ENCODE assay signal across 9 cellular contexts in the genomic region with DNA sequence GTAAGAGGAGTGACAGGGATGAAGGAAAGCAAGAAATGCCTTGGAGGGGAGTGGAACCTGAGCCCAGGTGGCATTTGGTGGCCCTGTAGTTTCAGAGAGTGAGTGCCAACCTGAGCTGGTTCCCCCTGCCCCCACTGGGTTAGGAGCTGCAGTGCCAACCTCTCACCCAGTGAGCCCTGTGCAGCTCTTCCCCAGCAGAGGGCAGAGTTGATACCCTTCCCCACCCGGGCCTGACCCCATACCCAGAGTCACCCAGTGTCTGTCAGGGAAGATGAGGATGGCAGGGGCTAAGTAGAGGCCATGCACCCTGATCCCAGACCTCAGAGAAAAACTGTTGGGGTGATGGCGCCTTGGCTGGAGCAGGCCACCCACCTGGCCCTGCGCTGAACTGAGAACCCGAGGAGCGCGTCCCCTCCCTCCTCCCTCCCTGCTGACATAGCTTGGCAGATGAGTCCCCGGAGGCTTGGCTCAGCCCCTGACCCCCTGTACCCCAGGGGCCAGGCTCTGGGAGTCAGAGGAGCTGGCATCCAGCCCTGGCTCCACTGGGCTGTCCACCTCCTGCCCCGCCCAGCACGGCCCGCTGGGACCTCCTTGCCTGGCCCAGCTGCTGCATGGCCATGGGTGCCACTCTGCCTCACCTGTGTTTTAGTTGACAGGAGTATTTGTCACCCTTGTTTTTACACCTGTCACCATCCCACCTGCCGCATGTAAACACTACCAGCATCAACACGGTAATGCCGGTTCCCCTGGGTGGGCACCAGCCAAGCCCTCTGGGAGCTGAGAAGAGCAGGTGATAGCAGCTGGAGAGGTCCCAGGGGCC.
DNase-seq lines count a peak whose midpoint lies in the region; ATAC-seq and TF ChIP-seq lines count a peak whose summit lies in the region.
"Had no signal": no experiment of that assay in that cellular context is flagged by ENCODE, and none has a peak within 500 bp of the region (broad histone marks: within the 10 kb centered on the region; RNA-seq: fewer than 3 reads in every experiment).

No MANE protein-coding gene starts in this region.

- H3K4me3 ChIP-seq in AG09309 (ENCODE audit: control insufficient read depth, low read depth, low read length) (no peak overlapping the region), HCT116 (replicated peaks in 1 of 2; ENCODE audit: low read depth in 1 of 2, low read length in 2 of 2) (no peak overlapping the region)

- H3K9me2 ChIP-seq in HCT116 (ENCODE audit: insufficient read depth) = no peaks in the 10 kb centered on the region

- H3K27me3 ChIP-seq in HCT116 (ENCODE audit: insufficient read depth, low read length) = no peaks in the 10 kb centered on the region
- peaks cover 3% of the 10 kb centered on the region for H3K27me3 ChIP-seq in foreskin keratinocyte

- H4K20me1 ChIP-seq in HCT116 (ENCODE audit: insufficient read depth) = no peaks in the 10 kb centered on the region

- BruUV-seq in HCT116 (replicated peaks; lab: Mats Ljungman, UMichigan) = no TSS peak

- TF ChIP-seq CTCF in AG09309 (IDR thresholded peaks at IDR 0.05; ENCODE audit: control insufficient read depth, insufficient read depth, low read depth, low read length, missing control alignments) (peak; percentile 6), HCT116 (IDR thresholded peaks at IDR 0.05 in 2 of 3, conservative IDR thresholded peaks at IDR 0.05 in 1 of 3; ENCODE audit: borderline replicate concordance in 1 of 3, insufficient read depth in 1 of 3, low read depth in 2 of 3, low read length in 2 of 3) (peak in 2 of 3 experiments; percentile 43 to 57; a peak in 4 of 6 replicates), foreskin keratinocyte (conservative IDR thresholded peaks at IDR 0.05) (peak; percentile 41)

- RAD21 ChIA-PET in HCT116 (lab: Charles Lee; ENCODE audit: low non-redundant PET in 1 of 2, low total read pairs in 2 of 2, uncharacterized antibody in 2 of 2, unreplicated experiment in 2 of 2) = interaction anchor here in 1 of 2 experiments (0.6 kb wide), 1 partner anchor 13 kb away, joined by 3 read pairs; no protein-coding TSS in a partner anchor

- no peaks in the 10 kb centered on the region for H3K79me2 ChIP-seq in HCT116 (ENCODE audit: insufficient read depth, low read length)

- no peaks in the 10 kb centered on the region for H3K4me1 ChIP-seq in HCT116 (ENCODE audit: control insufficient read depth in 1 of 2, insufficient read depth in 2 of 2, low read length in 2 of 2)
- no peaks in the 10 kb centered on the region for H3K4me1 ChIP-seq in foreskin keratinocyte

- no peak overlapping the region for H2AFZ ChIP-seq in HCT116 (ENCODE audit: low read depth, low read length, poor library complexity, severe bottlenecking)

- CTCF ChIA-PET in HCT116 (lab: Charles Lee) = interaction anchor here (0.9 to 2.0 kb wide), 5 partner anchors 9 to 391 kb away, joined by 4 to 8 read pairs (median 6); no protein-coding TSS in a partner anchor

- intact Hi-C loops in HCT116 (cut with micrococcal nuclease) = no loop called here

- no peaks in the 10 kb centered on the region for H3K9me3 ChIP-seq in HCT116 (ENCODE audit: control insufficient read depth in 1 of 2, insufficient read depth in 1 of 2, low read depth in 1 of 2, low read length in 2 of 2)

- TF ChIP-seq POLR2A in HCT116 (IDR thresholded peaks at IDR 0.05; ENCODE audit: borderline replicate concordance, extremely low read depth, insufficient read depth, insufficient read length) = no peak

- ATAC-seq in HCT116 = peak; percentile 89
- ATAC-seq in foreskin keratinocyte = peak; percentile 32
- no peak for ATAC-seq in GM18519 (IDR thresholded peaks at IDR 0.05; ENCODE audit: low FRiP score, unreplicated experiment)

- TF ChIP-seq RAD21 in HCT116 (IDR thresholded peaks at IDR 0.05; ENCODE audit: low read depth) = peak; percentile 24; the same call in 1 of the 2 replicates

- H3K27ac ChIP-seq in HCT116 (ENCODE audit: low read depth, low read length) = no peak overlapping the region
- H3K27ac ChIP-seq in foreskin keratinocyte = no peak overlapping the region

- no peak overlapping the region for H3K4me2 ChIP-seq in HCT116 (ENCODE audit: low read length)

- DNase-seq in AG09309 (ENCODE audit: low read depth) (no peak), HCT116 (ENCODE audit: low read depth, low spot score) (no peak), NCI-H748 (lab: John Stamatoyannopoulos, UW; ENCODE audit: unreplicated experiment) (peak; percentile 93), foreskin keratinocyte (no peak), DMS79 (lab: John Stamatoyannopoulos, UW) (no peak), mucosa of gallbladder (ENCODE audit: low spot score) (no peak), putamen (ENCODE audit: low spot score) (no peak)
- DNase-seq: activated naive CD4-positive, alpha-beta T cell treated with anti-CD3 and anti-CD28 coated beads, Interleukin-2, amount 10 ng/mL, durations not matched to agents 7 days and 5 days had no signal

- H3K36me3 ChIP-seq in HCT116 (ENCODE audit: control insufficient read depth in 1 of 2, insufficient read depth in 2 of 2, low read length in 2 of 2) = no peaks in the 10 kb centered on the region

- POLR2A ChIA-PET in HCT116 (lab: Charles Lee) = no interaction called here

- no peak overlapping the region for H3K9ac ChIP-seq in HCT116 (ENCODE audit: low read length)

TF ChIP-seq in HCT116, 20 proteins besides CTCF, POLR2A, EP300 and RAD21:
- TF ChIP-seq FOSL1 (IDR thresholded peaks at IDR 0.05; ENCODE audit: low read depth) (no peak), ZFX (IDR thresholded peaks at IDR 0.05) (no peak), EGR1 (IDR thresholded peaks at IDR 0.05; ENCODE audit: low read depth) (no peak), JUND (IDR thresholded peaks at IDR 0.05) (no peak), ELF1 (IDR thresholded peaks at IDR 0.05; ENCODE audit: borderline replicate concordance, low read depth) (no peak), POLR2AphosphoS5 (IDR thresholded peaks at IDR 0.05; ENCODE audit: low read depth, low read length) (no peak), SP1 (IDR thresholded peaks at IDR 0.05; ENCODE audit: low read depth) (no peak), ZNF274 (IDR thresholded peaks at IDR 0.05; ENCODE audit: low read depth, low read length) (no peak), CEBPB (IDR thresholded peaks at IDR 0.05; ENCODE audit: low read depth) (no peak), YY1 (IDR thresholded peaks at IDR 0.05; ENCODE audit: extremely low read depth, insufficient replicate concordance, low read depth, low read length) (no peak), EZH2phosphoT487 (IDR thresholded peaks at IDR 0.05; ENCODE audit: borderline replicate concordance) (no peak)
- TF ChIP-seq, protein P1, sequence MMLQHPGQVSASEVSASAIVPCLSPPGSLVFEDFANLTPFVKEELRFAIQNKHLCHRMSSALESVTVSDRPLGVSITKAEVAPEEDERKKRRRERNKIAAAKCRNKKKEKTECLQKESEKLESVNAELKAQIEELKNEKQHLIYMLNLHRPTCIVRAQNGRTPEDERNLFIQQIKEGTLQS (IDR thresholded peaks at IDR 0.05) = no peak
- TF ChIP-seq, protein P2, sequence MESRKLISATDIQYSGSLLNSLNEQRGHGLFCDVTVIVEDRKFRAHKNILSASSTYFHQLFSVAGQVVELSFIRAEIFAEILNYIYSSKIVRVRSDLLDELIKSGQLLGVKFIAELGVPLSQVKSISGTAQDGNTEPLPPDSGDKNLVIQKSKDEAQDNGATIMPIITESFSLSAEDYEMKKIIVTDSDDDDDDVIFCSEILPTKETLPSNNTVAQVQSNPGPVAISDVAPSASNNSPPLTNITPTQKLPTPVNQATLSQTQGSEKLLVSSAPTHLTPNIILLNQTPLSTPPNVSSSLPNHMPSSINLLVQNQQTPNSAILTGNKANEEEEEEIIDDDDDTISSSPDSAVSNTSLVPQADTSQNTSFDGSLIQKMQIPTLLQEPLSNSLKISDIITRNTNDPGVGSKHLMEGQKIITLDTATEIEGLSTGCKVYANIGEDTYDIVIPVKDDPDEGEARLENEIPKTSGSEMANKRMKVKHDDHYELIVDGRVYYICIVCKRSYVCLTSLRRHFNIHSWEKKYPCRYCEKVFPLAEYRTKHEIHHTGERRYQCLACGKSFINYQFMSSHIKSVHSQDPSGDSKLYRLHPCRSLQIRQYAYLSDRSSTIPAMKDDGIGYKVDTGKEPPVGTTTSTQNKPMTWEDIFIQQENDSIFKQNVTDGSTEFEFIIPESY (IDR thresholded peaks at IDR 0.05; ENCODE audit: extremely low read depth, insufficient replicate concordance, low read length) = no peak
- TF ChIP-seq, protein P3, sequence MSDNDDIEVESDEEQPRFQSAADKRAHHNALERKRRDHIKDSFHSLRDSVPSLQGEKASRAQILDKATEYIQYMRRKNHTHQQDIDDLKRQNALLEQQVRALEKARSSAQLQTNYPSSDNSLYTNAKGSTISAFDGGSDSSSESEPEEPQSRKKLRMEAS (IDR thresholded peaks at IDR 0.05) = no peak
